Comparison of ENCODE assay signal across 28 cellular contexts in genomic region chr4:139658983-139659382, GRCh38. TPM values are rescaled to one million over a fixed set of nuclear protein-coding genes. Genes with fewer than 3 reads are reported as not detected.
DNase-seq lines count a peak whose midpoint lies in the region; ATAC-seq and TF ChIP-seq lines count a peak whose summit lies in the region.
"Had no signal": no experiment of that assay in that cellular context is flagged by ENCODE, and none has a peak within 500 bp of the region (broad histone marks: within the 10 kb centered on the region; RNA-seq: fewer than 3 reads in every experiment).

No MANE protein-coding gene starts in this region.

- no peaks in the 10 kb centered on the region for H3K27me3 ChIP-seq in Loucy (ENCODE audit: insufficient read depth, low read length, poor library complexity, severe bottlenecking)
- H3K27me3 ChIP-seq in trophoblast cell (ENCODE audit: insufficient read depth, low read length) = no peaks in the 10 kb centered on the region
- no peaks in the 10 kb centered on the region for H3K27me3 ChIP-seq in foreskin keratinocyte
- no peaks in the 10 kb centered on the region for H3K27me3 ChIP-seq in SJCRH30
- H3K27me3 ChIP-seq: esophagus muscularis mucosa, heart left ventricle, spleen, uterus had no signal

- H3K27ac ChIP-seq in trophoblast cell (ENCODE audit: low read depth, low read length) (no peak overlapping the region), foreskin keratinocyte (no peak overlapping the region), SJCRH30 (no peak overlapping the region)

- H3K23ac ChIP-seq in trophoblast cell (ENCODE audit: low read length) = no peak overlapping the region

- no peak overlapping the region for H3K4me3 ChIP-seq in Loucy (ENCODE audit: low read length, poor library complexity, severe bottlenecking)
- H3K4me3 ChIP-seq in trophoblast cell (ENCODE audit: low read depth, low read length) = no peak overlapping the region
- H3K4me3 ChIP-seq in SJCRH30 = no peak overlapping the region
- H3K4me3 ChIP-seq: esophagus muscularis mucosa, GM12878, heart left ventricle, spleen, uterus had no signal

- H3K27ac Mint-ChIP-seq in activated T-cell treated with anti-CD3 and anti-CD28 coated beads, Interleukin-2, amount 50 U/mL, for 72 hours = peak overlapping the region; percentile 95
- peak overlapping the region; percentile 94 for H3K27ac Mint-ChIP-seq in activated T-helper 1 cell treated with anti-CD3 and anti-CD28 coated beads, Interleukin-12 subunit alpha, Interleukin-12 subunit beta, Interleukin-2, Interleukin-4 antibody, amounts not matched to agents 30 ng/mL and 10 ng/mL and 1 ng/mL, durations not matched to agents 14 hours and 24 hours and 36 hours
- H3K27ac Mint-ChIP-seq: IgD-negative memory B cell had no signal

- intact Hi-C loops in activated T-helper 1 cell treated with anti-CD3 and anti-CD28 coated beads, Interleukin-12 subunit alpha, Interleukin-12 subunit beta, Interleukin-2, Interleukin-4 antibody, amounts not matched to agents 30 ng/mL and 10 ng/mL and 1 ng/mL, durations not matched to agents 14 hours and 24 hours and 36 hours (cut with micrococcal nuclease) = loop anchor here (1.0 to 5.0 kb wide), 10 partner anchors 42 to 1193 kb away; partner anchors contain the start of genes ELMOD2, NOCT and SCOC
- intact Hi-C loops in Right ventricle myocardium inferior (cut with DNase I) = no loop called here

- H3K4me2 ChIP-seq in Loucy (ENCODE audit: low read depth, low read length, poor library complexity, severe bottlenecking) (peak overlapping the region; percentile 89), trophoblast cell (ENCODE audit: low read length) (no peak overlapping the region)

- H4K91ac ChIP-seq in trophoblast cell (ENCODE audit: low read depth, low read length) = peak overlapping the region; percentile 66

- no CpG with 5 or more reads among the region's 1 CpG for WGBS in trophoblast cell (ENCODE audit: extremely low coverage, insufficient coverage, insufficient read length)

- H3F3A ChIP-seq in Loucy (ENCODE audit: low read depth) = no peaks in the 10 kb centered on the region

- peak overlapping the region; percentile 44 for H4K12ac ChIP-seq in trophoblast cell (ENCODE audit: low read depth, low read length)

- no peak overlapping the region for H3K14ac ChIP-seq in trophoblast cell (ENCODE audit: low read length)

- no peaks in the 10 kb centered on the region; the same call in 1 of the 2 replicates for H3K79me2 ChIP-seq in Loucy (ENCODE audit: insufficient read depth, low read length)
- H3K79me2 ChIP-seq in trophoblast cell (ENCODE audit: control insufficient read depth, insufficient read depth, low read length, poor library complexity) = no peaks in the 10 kb centered on the region

- no peak overlapping the region for H2BK5ac ChIP-seq in trophoblast cell (ENCODE audit: low read depth, low read length, poor library complexity)

- DNase-seq in activated T-cell treated with anti-CD3 and anti-CD28 coated beads, Interleukin-2, amount 50 U/mL, for 72 hours = no peak
- DNase-seq in activated T-cell treated with anti-CD3 and anti-CD28 coated beads, Interleukin-2, amount 50 U/mL, for 1 hour = no peak
- no peak for DNase-seq in activated T-helper 1 cell treated with anti-CD3 and anti-CD28 coated beads, Interleukin-12 subunit alpha, Interleukin-12 subunit beta, Interleukin-2, Interleukin-4 antibody, amounts not matched to agents 30 ng/mL and 10 ng/mL and 1 ng/mL, durations not matched to agents 14 hours and 24 hours and 36 hours (ENCODE audit: low spot score)
- DNase-seq in trophoblast cell = no peak
- no peak for DNase-seq in Right ventricle myocardium inferior (ENCODE audit: missing footprints)
- no peak for DNase-seq in foreskin keratinocyte
- no peak for DNase-seq in SJCRH30
- DNase-seq: activated naive CD8-positive, alpha-beta T cell treated with anti-CD3 and anti-CD28 coated beads, Interleukin-2, amount 10 ng/mL, durations not matched to agents 7 days and 5 days; caudate nucleus; CD4-positive, alpha-beta memory T cell; foreskin melanocyte; heart left ventricle; HFFc6; kidney; left ventricle myocardium superior; NCI-H1092 treated with DMSO at 0.1 percent for 48 hours; NCI-H1694 treated with DMSO at 0.1 percent for 48 hours; posterior cingulate gyrus; right cardiac atrium; spleen; stimulated activated CD4-positive, alpha-beta T cell treated with anti-CD3 and anti-CD28 coated beads, Interleukin-2, amount 100 ng/mL, for 24 hours; uterus had no signal

- H3K18ac ChIP-seq in trophoblast cell (ENCODE audit: low read length) = no peak overlapping the region

- H3K4me1 Mint-ChIP-seq in activated T-cell treated with anti-CD3 and anti-CD28 coated beads, Interleukin-2, amount 50 U/mL, for 72 hours (ENCODE audit: low read depth) = peaks cover 42% of the 10 kb centered on the region
- H3K4me1 Mint-ChIP-seq in activated T-helper 1 cell treated with anti-CD3 and anti-CD28 coated beads, Interleukin-12 subunit alpha, Interleukin-12 subunit beta, Interleukin-2, Interleukin-4 antibody, amounts not matched to agents 30 ng/mL and 10 ng/mL and 1 ng/mL, durations not matched to agents 14 hours and 24 hours and 36 hours (ENCODE audit: low read depth) = peaks cover 44% of the 10 kb centered on the region

- H3K4ac ChIP-seq in trophoblast cell (ENCODE audit: low read depth, low read length) = peak overlapping the region; percentile 47

- H3K9me3 Mint-ChIP-seq in activated T-cell treated with anti-CD3 and anti-CD28 coated beads, Interleukin-2, amount 50 U/mL, for 72 hours = no peaks in the 10 kb centered on the region
- no peaks in the 10 kb centered on the region for H3K9me3 Mint-ChIP-seq in activated T-helper 1 cell treated with anti-CD3 and anti-CD28 coated beads, Interleukin-12 subunit alpha, Interleukin-12 subunit beta, Interleukin-2, Interleukin-4 antibody, amounts not matched to agents 30 ng/mL and 10 ng/mL and 1 ng/mL, durations not matched to agents 14 hours and 24 hours and 36 hours
- H3K9me3 Mint-ChIP-seq: activated naive CD8-positive, alpha-beta T cell treated with anti-CD3 and anti-CD28 coated beads, Interleukin-2, amount 10 ng/mL, durations not matched to agents 7 days and 5 days; CD4-positive, alpha-beta memory T cell; dendritic cell treated with granulocyte-macrophage colony-stimulating factor and Interleukin-4, amounts not matched to agents 40 ng/mL and 50 ng/mL, for 4 days; HFFc6; IgD-negative memory B cell; stimulated activated naive CD8-positive, alpha-beta T cell treated with anti-CD3 and anti-CD28 coated beads, Interleukin-15, Interleukin-2, amounts not matched to agents 100 ng/mL and 50 ng/mL, for 24 hours had no signal

- no peak for ATAC-seq in activated T-cell treated with anti-CD3 and anti-CD28 coated beads, Interleukin-2, amount 50 U/mL, for 72 hours (replicated peaks in 1 of 2)
- no peak for ATAC-seq in Right ventricle myocardium inferior
- no peak for ATAC-seq in foreskin keratinocyte
- ATAC-seq: GM12878, heart left ventricle, left ventricle myocardium superior, right cardiac atrium had no signal

- H2BK12ac ChIP-seq in trophoblast cell (ENCODE audit: low read length) = peak overlapping the region; percentile 61

- no peaks in the 10 kb centered on the region for H4K20me1 ChIP-seq in Loucy (ENCODE audit: insufficient read depth, low read length, poor library complexity, severe bottlenecking)

- peaks cover 38% of the 10 kb centered on the region for H3K4me1 ChIP-seq in Loucy (ENCODE audit: insufficient read depth, low read length, poor library complexity, severe bottlenecking)
- H3K4me1 ChIP-seq in trophoblast cell (ENCODE audit: control insufficient read depth in 1 of 2, insufficient read depth in 2 of 2, low read length in 2 of 2) = peaks cover 10 to 11% of the 10 kb centered on the region in 2 experiments
- H3K4me1 ChIP-seq in foreskin keratinocyte = peaks cover 19% of the 10 kb centered on the region
- H3K4me1 ChIP-seq in SJCRH30 = no peaks in the 10 kb centered on the region
- H3K4me1 ChIP-seq: uterus had no signal

- no peaks in the 10 kb centered on the region for H3K9me2 ChIP-seq in Loucy (replicated peaks; ENCODE audit: low read depth, low read length)

- peak overlapping the region in 1 of 2 donors; percentile 87 for H3K4me3 Mint-ChIP-seq in activated T-cell treated with anti-CD3 and anti-CD28 coated beads, Interleukin-2, amount 50 U/mL, for 72 hours
- H3K4me3 Mint-ChIP-seq in activated T-helper 1 cell treated with anti-CD3 and anti-CD28 coated beads, Interleukin-12 subunit alpha, Interleukin-12 subunit beta, Interleukin-2, Interleukin-4 antibody, amounts not matched to agents 30 ng/mL and 10 ng/mL and 1 ng/mL, durations not matched to agents 14 hours and 24 hours and 36 hours = no peak overlapping the region
- H3K4me3 Mint-ChIP-seq: dendritic cell treated with granulocyte-macrophage colony-stimulating factor and Interleukin-4, amounts not matched to agents 40 ng/mL and 50 ng/mL, for 4 days; IgD-negative memory B cell had no signal

- no peak overlapping the region for H2BK120ac ChIP-seq in trophoblast cell (ENCODE audit: insufficient read depth, low read length, poor library complexity)

- peak overlapping the region; percentile 93 for H2AK5ac ChIP-seq in trophoblast cell (ENCODE audit: low read length)

- H2AFZ ChIP-seq in Loucy (ENCODE audit: low read length) = no peak overlapping the region
- H2AFZ ChIP-seq in trophoblast cell (ENCODE audit: insufficient read depth, low read length, poor library complexity) = no peak overlapping the region

- H3K27me3 Mint-ChIP-seq in activated T-cell treated with anti-CD3 and anti-CD28 coated beads, Interleukin-2, amount 50 U/mL, for 72 hours (ENCODE audit: low read depth) = no peaks in the 10 kb centered on the region
- H3K27me3 Mint-ChIP-seq in activated T-helper 1 cell treated with anti-CD3 and anti-CD28 coated beads, Interleukin-12 subunit alpha, Interleukin-12 subunit beta, Interleukin-2, Interleukin-4 antibody, amounts not matched to agents 30 ng/mL and 10 ng/mL and 1 ng/mL, durations not matched to agents 14 hours and 24 hours and 36 hours (ENCODE audit: insufficient read depth) = no peaks in the 10 kb centered on the region
- H3K27me3 Mint-ChIP-seq: CD4-positive, alpha-beta memory T cell; stimulated activated naive CD8-positive, alpha-beta T cell treated with anti-CD3 and anti-CD28 coated beads, Interleukin-15, Interleukin-2, amounts not matched to agents 100 ng/mL and 50 ng/mL, for 24 hours had no signal

- H3K9ac ChIP-seq in Loucy (ENCODE audit: low read depth, low read length, poor library complexity, severe bottlenecking) (no peak overlapping the region), trophoblast cell (ENCODE audit: low read length) (no peak overlapping the region)

- H3K79me1 ChIP-seq in trophoblast cell (ENCODE audit: low read length) = peaks cover 4% of the 10 kb centered on the region

- no peaks in the 10 kb centered on the region for H3K36me3 Mint-ChIP-seq in activated T-cell treated with anti-CD3 and anti-CD28 coated beads, Interleukin-2, amount 50 U/mL, for 72 hours (ENCODE audit: insufficient read depth in 2 of 2)
- no peaks in the 10 kb centered on the region for H3K36me3 Mint-ChIP-seq in activated T-helper 1 cell treated with anti-CD3 and anti-CD28 coated beads, Interleukin-12 subunit alpha, Interleukin-12 subunit beta, Interleukin-2, Interleukin-4 antibody, amounts not matched to agents 30 ng/mL and 10 ng/mL and 1 ng/mL, durations not matched to agents 14 hours and 24 hours and 36 hours (ENCODE audit: low read depth)
- H3K36me3 Mint-ChIP-seq: activated naive CD8-positive, alpha-beta T cell treated with anti-CD3 and anti-CD28 coated beads, Interleukin-2, amount 10 ng/mL, durations not matched to agents 7 days and 5 days; CD4-positive, alpha-beta memory T cell had no signal

- peak overlapping the region; percentile 29 for H4K8ac ChIP-seq in trophoblast cell (ENCODE audit: low read depth, low read length)

- TF ChIP-seq CTCF in Loucy (conservative IDR thresholded peaks at IDR 0.05; ENCODE audit: low read length) (no peak), foreskin keratinocyte (conservative IDR thresholded peaks at IDR 0.05) (no peak)

- H3K9me3 ChIP-seq in Loucy (ENCODE audit: insufficient read depth, low read depth, low read length) (no peaks in the 10 kb centered on the region), trophoblast cell (ENCODE audit: insufficient read depth, low read depth, low read length) (no peaks in the 10 kb centered on the region), SJCRH30 (replicated peaks) (no peaks in the 10 kb centered on the region)
- H3K9me3 ChIP-seq: esophagus muscularis mucosa, heart left ventricle, spleen, uterus had no signal

- H3K36me3 ChIP-seq in Loucy (ENCODE audit: insufficient read depth, low read length) (no peaks in the 10 kb centered on the region), trophoblast cell (ENCODE audit: control insufficient read depth in 1 of 2, insufficient read depth in 2 of 2, low read length in 2 of 2) (no peaks in the 10 kb centered on the region), SJCRH30 (no peaks in the 10 kb centered on the region)
- H3K36me3 ChIP-seq: esophagus muscularis mucosa, heart left ventricle, spleen, uterus had no signal

RNA-seq across cellular contexts. Expression of gene MGST2, which starts 6.6 kb away (rescaled TPM):
- 10 to 100 TPM in 1 of 2 donors, 1 to 10 TPM in 1; 8.2 to 17.6 TPM for total RNA-seq in activated T-cell treated with anti-CD3 and anti-CD28 coated beads, Interleukin-2, amount 50 U/mL, for 72 hours
- 22.4 and 23.0 TPM in 2 replicates for total RNA-seq in activated T-helper 1 cell treated with anti-CD3 and anti-CD28 coated beads, Interleukin-12 subunit alpha, Interleukin-12 subunit beta, Interleukin-2, Interleukin-4 antibody, amounts not matched to agents 30 ng/mL and 10 ng/mL and 1 ng/mL, durations not matched to agents 14 hours and 24 hours and 36 hours
- polyA plus RNA-seq in trophoblast cell (2013) = 53.9 and 57.1 TPM in 2 replicates
- total RNA-seq in Right ventricle myocardium inferior (101 TPM), foreskin keratinocyte (34.7 and 35.6 TPM in 2 replicates)
- polyA plus RNA-seq in foreskin keratinocyte = 49.9 and 52.1 TPM in 2 replicates
- 27.2 and 31.2 TPM in 2 replicates for total RNA-seq in SJCRH30 (2014; rRNA removed; shearing (Covaris generic))
